ENCODE assay signal across 33 cellular contexts in the genomic region with DNA sequence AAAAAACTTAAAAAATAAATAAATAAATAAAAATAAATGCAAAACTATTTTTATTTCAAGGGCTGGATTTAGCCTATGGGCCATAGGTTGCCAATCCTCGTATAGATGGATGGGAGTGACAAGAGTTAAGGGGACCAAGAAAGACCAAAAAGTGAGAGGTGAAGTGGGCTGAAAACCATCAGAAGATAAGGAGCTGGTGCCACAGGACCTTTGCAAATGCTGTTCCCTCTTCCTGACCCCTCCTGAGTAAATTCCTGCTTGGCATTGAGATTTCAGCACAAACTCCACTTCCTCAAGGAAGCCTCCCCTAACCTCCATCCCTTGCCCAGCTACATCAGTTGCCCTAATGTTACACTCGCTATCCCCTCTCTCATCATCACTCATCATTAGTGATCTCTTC. TPM values are rescaled to one million over a fixed set of nuclear protein-coding genes. Genes with fewer than 3 reads are reported as not detected.
"Had no signal": no experiment of that assay in that cellular context is flagged by ENCODE, and none has a peak within 500 bp of the region (broad histone marks: within the 10 kb centered on the region; RNA-seq: fewer than 3 reads in every experiment).

No MANE protein-coding gene starts in this region.

- H3K36me3 ChIP-seq: esophagus squamous epithelium, gastrocnemius medialis, heart right ventricle, left lung, lower lobe of right lung had no signal

- H3K9me3 ChIP-seq: esophagus squamous epithelium, gastrocnemius medialis, heart right ventricle, left lung, lower lobe of right lung, mucosa of descending colon had no signal

- ATAC-seq: gastrocnemius medialis, left lung, left ventricle myocardium superior, lower lobe of right lung, mucosa of descending colon had no signal

- DNase-seq: cortex of kidney; effector CD8-positive, alpha-beta T cell; effector memory CD8-positive, alpha-beta T cell; endodermal cell; erythroblast; esophagus squamous epithelium; foreskin fibroblast; foreskin melanocyte; gastrocnemius medialis; glutamatergic neuron; head of caudate nucleus; heart right ventricle; hippocampal formation; left cardiac atrium; left lung; left ventricle myocardium superior; lower lobe of right lung; mucosa of descending colon; naive B cell; naive thymus-derived CD8-positive, alpha-beta T cell had no signal

- FAIRE-seq: endometrium, islet of Langerhans, keratinocyte had no signal

- H3K27ac ChIP-seq: epithelial cell of prostate, esophagus squamous epithelium, gastrocnemius medialis, heart right ventricle, left lung, lower lobe of right lung had no signal

- H3K4me1 ChIP-seq: gastrocnemius medialis, left lung had no signal

- H3K4me3 ChIP-seq: esophagus squamous epithelium, gastrocnemius medialis, heart right ventricle, left lung, lower lobe of right lung, mucosa of descending colon had no signal

RNA-seq across cellular contexts. Expression of a gene that starts 11.0 kb away (rescaled TPM):
- total RNA-seq: dermis microvascular lymphatic vessel endothelial cell; endodermal cell; esophagus mucosa; esophagus squamous epithelium; gastrocnemius medialis; glomerular endothelial cell; heart right ventricle; kidney epithelial cell; left cardiac atrium; left lung; left ventricle myocardium superior; lower leg skin; lower lobe of right lung; lung microvascular endothelial cell; mesenteric fat pad; mesothelial cell of epicardium; mucosa of descending colon; myocyte; naive thymus-derived CD8-positive, alpha-beta T cell had no signal
- polyA plus RNA-seq: heart right ventricle; keratinocyte; naive thymus-derived CD8-positive, alpha-beta T cell had no signal

RNA-seq across cellular contexts. Expression of a gene that starts 43.7 kb away (rescaled TPM):
- total RNA-seq: dermis microvascular lymphatic vessel endothelial cell; endodermal cell; gastrocnemius medialis; glomerular endothelial cell; heart right ventricle; kidney epithelial cell; left cardiac atrium; left lung; left ventricle myocardium superior; lower lobe of right lung; lung microvascular endothelial cell; mesenteric fat pad; mesothelial cell of epicardium; mucosa of descending colon; myocyte; naive thymus-derived CD8-positive, alpha-beta T cell had no signal
- polyA plus RNA-seq: heart right ventricle; naive thymus-derived CD8-positive, alpha-beta T cell had no signal
